ENCODE assay signal across 12 cellular contexts in the genomic region with DNA sequence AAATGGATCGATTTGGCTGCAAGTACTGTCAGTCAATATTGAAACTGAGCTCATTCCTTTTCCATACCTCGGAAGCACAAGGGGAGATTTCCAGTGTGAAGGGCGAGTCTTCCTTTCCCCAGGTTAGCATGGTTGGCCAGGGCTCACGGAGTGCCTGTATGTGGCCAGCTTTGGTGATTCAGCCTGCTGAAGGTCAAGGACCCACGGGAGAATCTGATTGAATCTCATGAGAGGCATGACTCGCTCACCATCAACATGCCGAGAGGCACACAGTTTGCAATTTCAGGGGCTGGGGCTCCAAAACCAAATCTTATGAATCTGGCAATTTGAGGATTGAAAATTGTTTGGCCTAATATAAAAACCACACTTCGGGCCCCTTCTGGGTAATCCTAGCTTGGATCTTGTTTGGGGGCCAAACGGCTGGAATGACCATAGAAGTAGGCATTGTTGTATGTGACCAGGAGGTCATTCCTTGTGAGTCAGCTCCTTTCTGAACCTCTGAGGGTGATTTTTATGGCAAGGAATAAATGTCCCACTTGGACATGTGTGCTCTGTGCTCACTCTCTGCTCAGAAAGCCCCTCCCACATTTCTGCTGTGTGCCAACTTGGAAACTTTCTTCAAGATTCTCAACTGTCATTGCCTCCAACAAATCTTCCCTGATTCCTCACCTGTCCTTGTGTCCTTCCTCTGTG.
DNase-seq lines count a peak whose midpoint lies in the region; ATAC-seq, FAIRE-seq and TF ChIP-seq lines count a peak whose summit lies in the region.
"Had no signal": no experiment of that assay in that cellular context is flagged by ENCODE, and none has a peak within 500 bp of the region (broad histone marks: within the 10 kb centered on the region; RNA-seq: fewer than 3 reads in every experiment).

No MANE protein-coding gene starts in this region.

- FAIRE-seq in urothelium cell line (lab: Jason Lieb, UNC): no peak

- no peak for DNase-seq in natural killer cell treated with Interleukin-12 subunit alpha and Interleukin-12 subunit beta and Interleukin-15 and Interleukin-18, amount 100 ng/mL, for 72 hours (ENCODE audit: low spot score)
- no peak for DNase-seq in natural killer cell
- DNase-seq in T-helper 17 cell: no peak
- peak; percentile 88 for DNase-seq in fibroblast of mammary gland (ENCODE audit: low read depth)
- peak; percentile 40 for DNase-seq in urothelium cell line (ENCODE audit: low spot score)
- no peak for DNase-seq in cortex of kidney (lab: John Stamatoyannopoulos, UW)
- DNase-seq in NCI-H526 treated with DMSO at 0.1 percent for 48 hours (lab: John Stamatoyannopoulos, UW): no peak
- DNase-seq: activated T-cell treated with anti-CD3 and anti-CD28 coated beads, Interleukin-2, amount 50 U/mL, for 4 hours; CD8-positive, alpha-beta T cell had no signal

- H3K4me3 ChIP-seq in fibroblast of mammary gland (ENCODE audit: control insufficient read depth, low read depth, low read length): no peak overlapping the region
- H3K4me3 ChIP-seq: neural progenitor cell, suprapubic skin had no signal

- no peak for ATAC-seq in natural killer cell treated with Interleukin-12 subunit alpha and Interleukin-12 subunit beta and Interleukin-15 and Interleukin-18, amount 100 ng/mL, for 72 hours
- ATAC-seq in natural killer cell: no peak
- ATAC-seq in T-helper 17 cell: no peak
- no peak for ATAC-seq in HG02642 (IDR thresholded peaks at IDR 0.05; ENCODE audit: poor library complexity, unreplicated experiment)
- ATAC-seq: CD8-positive, alpha-beta T cell had no signal

- no peak for TF ChIP-seq CTCF in natural killer cell (IDR thresholded peaks at IDR 0.05)
- no peak for TF ChIP-seq CTCF in fibroblast of mammary gland (conservative IDR thresholded peaks at IDR 0.05; ENCODE audit: control insufficient read depth, insufficient read depth, low read depth, low read length)

- H3K27ac Mint-ChIP-seq in natural killer cell treated with Interleukin-12 subunit alpha and Interleukin-12 subunit beta and Interleukin-15 and Interleukin-18, amount 100 ng/mL, for 72 hours: peak overlapping the region; percentile 64 to 74
- H3K27ac Mint-ChIP-seq in natural killer cell: peak overlapping the region in 1 of 2 donors; percentile 43
- H3K27ac Mint-ChIP-seq in T-helper 17 cell: peak overlapping the region; percentile 57
- H3K27ac Mint-ChIP-seq: neural progenitor cell had no signal

- H3K9me3 ChIP-seq in T-helper 17 cell (ENCODE audit: control insufficient read depth, low read length, poor library complexity, severe bottlenecking): no peaks in the 10 kb centered on the region
- H3K9me3 ChIP-seq: suprapubic skin had no signal

- intact Hi-C loops in natural killer cell (cut with micrococcal nuclease): no loop called here

- no peaks in the 10 kb centered on the region for H3K27me3 Mint-ChIP-seq in natural killer cell treated with Interleukin-12 subunit alpha and Interleukin-12 subunit beta and Interleukin-15 and Interleukin-18, amount 100 ng/mL, for 72 hours
- H3K27me3 Mint-ChIP-seq in natural killer cell (ENCODE audit: low read depth in 2 of 2) (no peaks in the 10 kb centered on the region), T-helper 17 cell (no peaks in the 10 kb centered on the region)

- peaks cover 37% of the 10 kb centered on the region for H3K36me3 Mint-ChIP-seq in natural killer cell treated with Interleukin-12 subunit alpha and Interleukin-12 subunit beta and Interleukin-15 and Interleukin-18, amount 100 ng/mL, for 72 hours
- H3K36me3 Mint-ChIP-seq in natural killer cell (peaks cover 28% of the 10 kb centered on the region), T-helper 17 cell (ENCODE audit: low read depth) (peaks cover 26% of the 10 kb centered on the region)
- H3K36me3 Mint-ChIP-seq: neural progenitor cell had no signal

- H3K4me3 Mint-ChIP-seq in natural killer cell treated with Interleukin-12 subunit alpha and Interleukin-12 subunit beta and Interleukin-15 and Interleukin-18, amount 100 ng/mL, for 72 hours: no peak overlapping the region
- no peak overlapping the region for H3K4me3 Mint-ChIP-seq in natural killer cell
- no peak overlapping the region for H3K4me3 Mint-ChIP-seq in T-helper 17 cell
- H3K4me3 Mint-ChIP-seq: activated T-cell treated with anti-CD3 and anti-CD28 coated beads, Interleukin-2, amount 50 U/mL, for 4 hours; CD8-positive, alpha-beta T cell; neural progenitor cell had no signal

- peaks cover 29 to 40% of the 10 kb centered on the region in 2 donors for H3K4me1 Mint-ChIP-seq in natural killer cell treated with Interleukin-12 subunit alpha and Interleukin-12 subunit beta and Interleukin-15 and Interleukin-18, amount 100 ng/mL, for 72 hours (ENCODE audit: low read depth in 2 of 2)
- H3K4me1 Mint-ChIP-seq in natural killer cell: peaks cover 0 to 4% of the 10 kb centered on the region in 2 donors
- H3K4me1 Mint-ChIP-seq in T-helper 17 cell: peaks cover 9% of the 10 kb centered on the region

- H3K9me3 Mint-ChIP-seq in natural killer cell treated with Interleukin-12 subunit alpha and Interleukin-12 subunit beta and Interleukin-15 and Interleukin-18, amount 100 ng/mL, for 72 hours: no peaks in the 10 kb centered on the region
- H3K9me3 Mint-ChIP-seq in natural killer cell: no peaks in the 10 kb centered on the region
- H3K9me3 Mint-ChIP-seq: activated T-cell treated with anti-CD3 and anti-CD28 coated beads, Interleukin-2, amount 50 U/mL, for 4 hours; CD8-positive, alpha-beta T cell; neural progenitor cell had no signal

Comparison
In these comparisons a context has a peak if more than half of its experiments do, and no peak if none do; other contexts are left out.
1. DNase-seq: peak in fibroblast of mammary gland (single experiment) and urothelium cell line (single experiment); none in natural killer cell treated with Interleukin-12 subunit alpha and Interleukin-12 subunit beta and Interleukin-15 and Interleukin-18, amount 100 ng/mL, for 72 hours (single experiment), natural killer cell (single experiment), T-helper 17 cell (0 of 3), cortex of kidney (single experiment) and NCI-H526 treated with DMSO at 0.1 percent for 48 hours (single experiment).